In genomic region chr7:132416395-132416794, GRCh38 we compare ENCODE assay signal across 23 cellular contexts.
"Had no signal": no experiment of that assay in that cellular context is flagged by ENCODE, and none has a peak within 500 bp of the region (broad histone marks: within the 10 kb centered on the region; RNA-seq: fewer than 3 reads in every experiment).

No MANE protein-coding gene starts in this region.

- H3K36me3 ChIP-seq: esophagus squamous epithelium, gastrocnemius medialis, left lung, lower lobe of right lung had no signal

- H3K27me3 ChIP-seq: esophagus squamous epithelium, gastrocnemius medialis had no signal

- ATAC-seq: esophagus mucosa, gastrocnemius medialis, left cardiac atrium, left lung, left ventricle myocardium superior, lower lobe of right lung, mucosa of descending colon had no signal

- H3K36me3 Mint-ChIP-seq: mesothelial cell of epicardium had no signal

- H3K4me1 ChIP-seq: gastrocnemius medialis, left lung, lower lobe of right lung had no signal

- H3K9me3 ChIP-seq: esophagus squamous epithelium, gastrocnemius medialis, left lung, lower lobe of right lung, mucosa of descending colon had no signal

- DNase-seq: dermis blood vessel endothelial cell; dorsolateral prefrontal cortex; effector CD4-positive, alpha-beta T cell; effector memory CD4-positive, alpha-beta T cell; erythroblast; esophagus squamous epithelium; foreskin fibroblast; foreskin melanocyte; gastrocnemius medialis; glutamatergic neuron; head of caudate nucleus; hippocampal formation; left cardiac atrium; left lung; left ventricle myocardium superior; lower lobe of right lung; mesenchymal stem cell; mucosa of descending colon; naive B cell had no signal

- H3K4me3 ChIP-seq: coronary artery, dorsolateral prefrontal cortex, esophagus squamous epithelium, gastrocnemius medialis, left lung, lower lobe of right lung, mucosa of descending colon had no signal

- H3K27ac ChIP-seq: coronary artery, dorsolateral prefrontal cortex, epithelial cell of prostate, esophagus squamous epithelium, gastrocnemius medialis, left lung, lower lobe of right lung had no signal

- H3K4me1 Mint-ChIP-seq: naive B cell had no signal

- H3K4me3 Mint-ChIP-seq: mesothelial cell of epicardium, naive B cell had no signal
